1 cellular context compared by ENCODE assay signal in the genomic region with DNA sequence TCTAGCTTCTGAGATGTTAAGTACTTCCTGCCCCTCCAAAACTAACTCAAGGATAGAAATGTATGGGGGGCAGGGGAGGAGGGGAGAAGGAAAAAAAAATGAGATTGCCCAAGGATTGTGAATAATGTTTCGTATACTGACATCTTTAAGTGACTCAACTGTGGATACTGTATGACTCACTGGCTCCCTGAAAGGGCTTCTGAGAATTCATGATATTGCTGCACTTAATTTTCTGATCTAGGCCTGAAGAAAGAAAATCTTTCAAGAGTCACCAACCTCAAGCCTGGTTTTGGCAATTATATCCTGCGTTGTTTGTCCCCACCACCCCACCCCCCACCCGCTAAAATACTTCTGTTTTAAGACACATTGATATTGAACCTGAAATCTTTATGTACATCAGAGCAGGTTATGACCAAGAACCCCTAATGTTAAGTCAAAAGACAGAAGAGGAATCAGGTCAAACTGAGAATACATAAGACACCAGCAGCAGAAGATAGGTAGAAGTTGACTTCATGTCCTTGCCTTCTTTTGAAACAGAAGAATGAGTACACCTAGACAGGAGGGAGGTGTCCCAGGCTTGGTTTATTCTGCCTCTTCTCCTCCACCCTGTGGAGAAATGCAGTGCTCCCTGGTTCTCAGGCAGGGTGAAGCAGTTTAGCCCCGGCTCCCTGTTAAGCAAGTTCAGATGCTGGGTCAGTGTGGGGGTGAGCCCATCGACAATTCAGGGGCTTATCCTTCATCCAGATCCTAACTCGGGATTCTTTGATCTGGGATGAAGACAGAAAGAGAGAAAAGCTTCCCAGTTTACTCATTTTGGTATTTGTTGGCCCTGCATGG.
TF ChIP-seq lines count a peak whose summit lies in the region.

No MANE protein-coding gene starts in this region.

TF ChIP-seq in GM12878, 131 proteins besides CTCF, POLR2A, EP300 and RAD21:
- TF ChIP-seq ZNF687 (IDR thresholded peaks at IDR 0.05) (no peak), JUNB (IDR thresholded peaks at IDR 0.05) (peak; percentile 64), PML (IDR thresholded peaks at IDR 0.05; ENCODE audit: low read length) (peak; percentile 35; the same call in 1 of the 2 replicates), SMAD1 (IDR thresholded peaks at IDR 0.05; ENCODE audit: low read depth, partially characterized antibody) (no peak)
